In genomic region chr2:32249731-32250236, GRCh38 we compare ENCODE assay signal across 21 cellular contexts. TPM values are rescaled to one million over a fixed set of nuclear protein-coding genes. Genes with fewer than 3 reads are reported as not detected.
"Had no signal": no experiment of that assay in that cellular context is flagged by ENCODE, and none has a peak within 500 bp of the region (broad histone marks: within the 10 kb centered on the region; RNA-seq: fewer than 3 reads in every experiment).

No MANE protein-coding gene starts in this region.

- H3K36me3 ChIP-seq: esophagus squamous epithelium, sigmoid colon had no signal

- H3K4me1 ChIP-seq: esophagus squamous epithelium, heart left ventricle had no signal

- ATAC-seq: effector memory CD8-positive, alpha-beta T cell; heart left ventricle; stimulated activated naive B cell treated with anti-CD40 and anti-IgM and Interleukin-4, amounts not matched to agents 10 μg/mL and 1 μg/mL and 100 μg/mL, for 72 hours; stimulated activated naive CD8-positive, alpha-beta T cell treated with anti-CD3 and anti-CD28 coated beads, Interleukin-15, amount 100 ng/mL, for 72 hours had no signal

- H3K27me3 ChIP-seq: esophagus squamous epithelium, heart left ventricle, sigmoid colon had no signal

- H3K4me3 ChIP-seq: esophagus squamous epithelium, heart left ventricle, skin epidermis had no signal

- DNase-seq: effector memory CD8-positive, alpha-beta T cell; esophagus squamous epithelium; heart left ventricle; hippocampal formation; kidney glomerular epithelial cell; mesendoderm; naive B cell; posterior cingulate gyrus; sigmoid colon; stimulated activated CD4-positive, alpha-beta T cell treated with anti-CD3 and anti-CD28 coated beads, Interleukin-2, amount 100 ng/mL, for 24 hours; stimulated activated CD4-positive, alpha-beta T cell treated with anti-CD3 and anti-CD28 coated beads, Interleukin-4, amount 100 ng/mL, for 4 hours; stimulated activated naive B cell treated with anti-CD40 and anti-IgM and Interleukin-4, amounts not matched to agents 10 μg/mL and 1 μg/mL and 100 μg/mL, for 72 hours; stimulated activated naive CD8-positive, alpha-beta T cell treated with anti-CD3 and anti-CD28 coated beads, Interleukin-15, amount 100 ng/mL, for 72 hours; trophoblast cell had no signal

- FAIRE-seq: frontal cortex had no signal

- H3K9me3 ChIP-seq: esophagus squamous epithelium, heart left ventricle, sigmoid colon had no signal

- H3K27ac ChIP-seq: esophagus squamous epithelium, heart left ventricle, skin epidermis had no signal

RNA-seq across cellular contexts. Expression of gene NLRC4, which starts 14.9 kb away (rescaled TPM):
- total RNA-seq: epithelial cell of proximal tubule, glomerular endothelial cell, lung microvascular endothelial cell, osteoblast, pulmonary artery endothelial cell had no signal
